In genomic region chr6:131250121-131250520, GRCh38 we compare ENCODE assay signal across 8 cellular contexts.
DNase-seq lines count a peak whose midpoint lies in the region; ATAC-seq and TF ChIP-seq lines count a peak whose summit lies in the region.

No MANE protein-coding gene starts in this region.

- in situ Hi-C loops in GM13976 (cut with MboI; ENCODE audit: low sequenced_read_pairs, unreplicated experiment): no loop called here

- no peak for TF ChIP-seq POLR2A in GM18505 (IDR thresholded peaks at IDR 0.05; ENCODE audit: borderline replicate concordance, extremely low read depth, insufficient read depth, insufficient read length)

- H3K4me1 Mint-ChIP-seq in endodermal cell: peaks cover 21% of the 10 kb centered on the region

- peak overlapping the region; percentile 50 for H3K4me3 ChIP-seq in endodermal cell (ENCODE audit: low read length)

- peak; percentile 58 for DNase-seq in RPMI7951 (ENCODE audit: low read depth)
- DNase-seq in endodermal cell: peak; percentile 79
- peak; percentile 26 to 46 for DNase-seq in lung microvascular endothelial cell (ENCODE audit: low read depth in 2 of 2)
- peak; percentile 43 for DNase-seq in stromal cell of bone marrow (ENCODE audit: low read depth)
- no peak for DNase-seq in GM13976 (ENCODE audit: low spot score)
- no peak for DNase-seq in activated CD4-positive, alpha-beta T cell treated with anti-CD3 and anti-CD28 coated beads for 4 hours

- H3K27ac Mint-ChIP-seq in endodermal cell: no peak overlapping the region

- no peak for TF ChIP-seq CTCF in endodermal cell (conservative IDR thresholded peaks at IDR 0.05)
- TF ChIP-seq CTCF in GM13976 (IDR thresholded peaks at IDR 0.05; ENCODE audit: borderline replicate concordance, control extremely low read depth, extremely low read depth, insufficient read depth, missing control alignments): no peak

- no peaks in the 10 kb centered on the region for H3K36me3 ChIP-seq in endodermal cell (ENCODE audit: control insufficient read depth, insufficient read depth, low read length)

- H3K27me3 Mint-ChIP-seq in endodermal cell (ENCODE audit: insufficient read depth): peaks cover 2% of the 10 kb centered on the region

- no peak overlapping the region for H3K9ac ChIP-seq in endodermal cell (ENCODE audit: extremely low read depth, low read length, poor library complexity, severe bottlenecking)

- no peaks in the 10 kb centered on the region for H3K4me1 ChIP-seq in endodermal cell (ENCODE audit: control insufficient read depth, insufficient read depth, low read length)

- no peaks in the 10 kb centered on the region for H3K36me3 Mint-ChIP-seq in endodermal cell (ENCODE audit: low read depth)

- ATAC-seq in GM18505 (IDR thresholded peaks at IDR 0.05; ENCODE audit: unreplicated experiment) (peak; percentile 87), HG02763 (IDR thresholded peaks at IDR 0.05; ENCODE audit: unreplicated experiment) (peak; percentile 84)

- H3K27me3 ChIP-seq in endodermal cell (ENCODE audit: control insufficient read depth, insufficient read depth, low read length, poor library complexity, severe bottlenecking): no peaks in the 10 kb centered on the region

- H3K4me3 Mint-ChIP-seq in endodermal cell: no peak overlapping the region

- 23 to 36% methylated on average over 7 to 9 of the region's 9 CpGs for WGBS in endodermal cell (ENCODE audit: insufficient coverage in 1 of 2, insufficient read length in 1 of 2), 2 experiments

- H3K27ac ChIP-seq in endodermal cell (ENCODE audit: low read depth, low read length): no peak overlapping the region

- H3K9me3 ChIP-seq in endodermal cell (ENCODE audit: control insufficient read depth, low read length): no peaks in the 10 kb centered on the region

- no peaks in the 10 kb centered on the region for H3K9me3 Mint-ChIP-seq in endodermal cell

Comparison
In these comparisons a context has a peak if more than half of its experiments do, and no peak if none do; other contexts are left out.
1. DNase-seq: peak in RPMI7951 (single experiment), endodermal cell (single experiment), lung microvascular endothelial cell (2 of 2) and stromal cell of bone marrow (single experiment); none in GM13976 (single experiment) and activated CD4-positive, alpha-beta T cell treated with anti-CD3 and anti-CD28 coated beads for 4 hours (0 of 2).